Comparison of ENCODE assay signal across 28 cellular contexts in genomic region chr5:181045316-181045715, GRCh38. TPM values are rescaled to one million over a fixed set of nuclear protein-coding genes. Genes with fewer than 3 reads are reported as not detected.
DNase-seq lines count a peak whose midpoint lies in the region; ATAC-seq, FAIRE-seq and TF ChIP-seq lines count a peak whose summit lies in the region.
"Had no signal": no experiment of that assay in that cellular context is flagged by ENCODE, and none has a peak within 500 bp of the region (broad histone marks: within the 10 kb centered on the region; RNA-seq: fewer than 3 reads in every experiment).

No MANE protein-coding gene starts in this region.

- H3K4me3 ChIP-seq in right atrium auricular region = no peak overlapping the region
- H3K4me3 ChIP-seq in tibial nerve = no peak overlapping the region
- H3K4me3 ChIP-seq: prostate gland, SK-N-MC, skin epidermis, uterus had no signal

- no peak for FAIRE-seq in RCC 7860 (lab: Jason Lieb, UNC)
- FAIRE-seq: frontal cortex had no signal

- no peak overlapping the region for H3K4me3 Mint-ChIP-seq in osteocyte (ENCODE audit: unreplicated experiment)
- H3K4me3 Mint-ChIP-seq: activated CD4-positive, alpha-beta memory T cell treated with anti-CD3 and anti-CD28 coated beads, Interleukin-2, amount 10 ng/mL, durations not matched to agents 7 days and 5 days; activated naive CD4-positive, alpha-beta T cell treated with anti-CD3 and anti-CD28 coated beads, Interleukin-2, amount 10 ng/mL, durations not matched to agents 7 days and 5 days; stimulated activated naive CD8-positive, alpha-beta T cell treated with anti-CD3 and anti-CD28 coated beads, Interleukin-15, Interleukin-2, amounts not matched to agents 100 ng/mL and 50 ng/mL, for 24 hours had no signal

- no peaks in the 10 kb centered on the region for H3K9me3 Mint-ChIP-seq in osteocyte (ENCODE audit: unreplicated experiment)
- H3K9me3 Mint-ChIP-seq: activated CD4-positive, alpha-beta memory T cell treated with anti-CD3 and anti-CD28 coated beads, Interleukin-2, amount 10 ng/mL, durations not matched to agents 7 days and 5 days; activated naive CD4-positive, alpha-beta T cell treated with anti-CD3 and anti-CD28 coated beads, Interleukin-2, amount 10 ng/mL, durations not matched to agents 7 days and 5 days; stimulated activated naive CD8-positive, alpha-beta T cell treated with anti-CD3 and anti-CD28 coated beads, Interleukin-15, Interleukin-2, amounts not matched to agents 100 ng/mL and 50 ng/mL, for 24 hours had no signal

- H3K27me3 ChIP-seq in right atrium auricular region (no peaks in the 10 kb centered on the region), tibial nerve (peaks cover 0 to 49% of the 10 kb centered on the region in 2 donors)

- H3K9me3 ChIP-seq in right atrium auricular region = no peaks in the 10 kb centered on the region
- H3K9me3 ChIP-seq in tibial nerve = peaks cover 0 to 4% (median 0%) of the 10 kb centered on the region in 4 donors
- H3K9me3 ChIP-seq: prostate gland, uterus had no signal

- no peak for TF ChIP-seq EP300 in tibial nerve (IDR thresholded peaks at IDR 0.05)

- no peaks in the 10 kb centered on the region for H3K36me3 ChIP-seq in right atrium auricular region
- no peaks in the 10 kb centered on the region for H3K36me3 ChIP-seq in tibial nerve
- H3K36me3 ChIP-seq: prostate gland, uterus had no signal

- H3K4me1 ChIP-seq in right atrium auricular region = no peaks in the 10 kb centered on the region
- no peaks in the 10 kb centered on the region for H3K4me1 ChIP-seq in tibial nerve
- H3K4me1 ChIP-seq: prostate gland, uterus had no signal

- TF ChIP-seq POLR2A in tibial nerve (IDR thresholded peaks at IDR 0.05) = no peak

- H3K27ac Mint-ChIP-seq in osteocyte (ENCODE audit: unreplicated experiment) = no peak overlapping the region
- H3K27ac Mint-ChIP-seq: activated CD4-positive, alpha-beta memory T cell treated with anti-CD3 and anti-CD28 coated beads, Interleukin-2, amount 10 ng/mL, durations not matched to agents 7 days and 5 days; activated naive CD4-positive, alpha-beta T cell treated with anti-CD3 and anti-CD28 coated beads, Interleukin-2, amount 10 ng/mL, durations not matched to agents 7 days and 5 days; stimulated activated naive CD8-positive, alpha-beta T cell treated with anti-CD3 and anti-CD28 coated beads, Interleukin-15, Interleukin-2, amounts not matched to agents 100 ng/mL and 50 ng/mL, for 24 hours had no signal

- intact Hi-C loops in Right ventricle myocardium inferior (cut with DNase I) = no loop called here

- H3K27ac ChIP-seq in right atrium auricular region (peak overlapping the region; percentile 2 to 64), VCaP (peak overlapping the region; percentile 37; the same call in 1 of the 2 replicates), tibial nerve (peak overlapping the region in 1 of 4 donors; percentile 6)
- H3K27ac ChIP-seq: prostate gland, SK-N-MC, skin epidermis had no signal

- peak; percentile 52 for DNase-seq in right atrium auricular region (ENCODE audit: low spot score)
- no peak for DNase-seq in Right ventricle myocardium inferior (ENCODE audit: missing footprints)
- DNase-seq in osteocyte (ENCODE audit: extremely low spot score, unreplicated experiment) = peak; percentile 78
- DNase-seq in RCC 7860 (ENCODE audit: low spot score) = no peak
- no peak for DNase-seq in hepatic stellate cell (ENCODE audit: low spot score)
- no peak for DNase-seq in tibial nerve (ENCODE audit: low spot score in 2 of 2)
- DNase-seq in GM19240 (ENCODE audit: insufficient read length, low spot score) = no peak
- DNase-seq: activated CD4-positive, alpha-beta memory T cell treated with anti-CD3 and anti-CD28 coated beads, Interleukin-2, amount 10 ng/mL, durations not matched to agents 7 days and 5 days; activated CD4-positive, CD25-positive, alpha-beta regulatory T cell; activated naive CD4-positive, alpha-beta T cell treated with anti-CD3 and anti-CD28 coated beads, Interleukin-2, amount 10 ng/mL, durations not matched to agents 7 days and 5 days; activated T-cell treated with anti-CD3 and anti-CD28 coated beads, Interleukin-2, amount 50 U/mL, for 48 hours; anterior cingulate cortex; caudate nucleus; H7; KG1; midbrain; MV-4-11; NCI-H187; stimulated activated CD4-positive, alpha-beta T cell treated with anti-CD3 and anti-CD28 coated beads, Interleukin-4, amount 100 ng/mL, for 1 hour had no signal

- H3K27me3 Mint-ChIP-seq in osteocyte (ENCODE audit: unreplicated experiment) = peaks cover 27% of the 10 kb centered on the region

- H3K36me3 Mint-ChIP-seq in osteocyte (ENCODE audit: unreplicated experiment) = no peaks in the 10 kb centered on the region
- H3K36me3 Mint-ChIP-seq: activated naive CD4-positive, alpha-beta T cell treated with anti-CD3 and anti-CD28 coated beads, Interleukin-2, amount 10 ng/mL, durations not matched to agents 7 days and 5 days had no signal

- H3K4me1 Mint-ChIP-seq in osteocyte (ENCODE audit: unreplicated experiment) = no peaks in the 10 kb centered on the region
- H3K4me1 Mint-ChIP-seq: activated CD4-positive, alpha-beta memory T cell treated with anti-CD3 and anti-CD28 coated beads, Interleukin-2, amount 10 ng/mL, durations not matched to agents 7 days and 5 days; activated naive CD4-positive, alpha-beta T cell treated with anti-CD3 and anti-CD28 coated beads, Interleukin-2, amount 10 ng/mL, durations not matched to agents 7 days and 5 days had no signal

- TF ChIP-seq CTCF in right atrium auricular region (IDR thresholded peaks at IDR 0.05) (no peak), VCaP (conservative IDR thresholded peaks at IDR 0.05) (no peak), osteocyte (IDR thresholded peaks at IDR 0.05) (no peak), tibial nerve (IDR thresholded peaks at IDR 0.05) (no peak)

- 59 to 62% methylated on average over 10 of the region's 10 CpGs for WGBS in tibial nerve, 2 donors

- ATAC-seq in Right ventricle myocardium inferior = no peak

RNA-seq across cellular contexts. Expression of gene BTNL9, which starts 5.2 kb away (rescaled TPM):
- total RNA-seq in right atrium auricular region (10 to 100 TPM in 1 of 2 donors, 1 to 10 TPM in 1; 5.3 to 23.5 TPM), Right ventricle myocardium inferior (37.6 TPM), osteocyte (not detected in 2 replicates), tibial nerve (10 to 100 TPM; 24.9 to 54.9 (median 47.5) TPM)
- total RNA-seq: activated CD4-positive, alpha-beta memory T cell treated with anti-CD3 and anti-CD28 coated beads, Interleukin-2, amount 10 ng/mL, durations not matched to agents 7 days and 5 days; epithelial cell of proximal tubule; T-helper 2 cell treated with Interferon-gamma antibody and Interleukin-4, amounts not matched to agents 100 ng/mL and 5 ng/mL, for 36 hours had no signal

RNA-seq across cellular contexts. Expression of gene BTNL3, which starts 56.7 kb away (rescaled TPM):
- not detected for total RNA-seq in right atrium auricular region
- not detected for total RNA-seq in Right ventricle myocardium inferior
- total RNA-seq in osteocyte = not detected in 2 replicates
- total RNA-seq in tibial nerve = not detected
- total RNA-seq: activated CD4-positive, alpha-beta memory T cell treated with anti-CD3 and anti-CD28 coated beads, Interleukin-2, amount 10 ng/mL, durations not matched to agents 7 days and 5 days; epithelial cell of proximal tubule; frontal cortex; H7; T-helper 2 cell treated with Interferon-gamma antibody and Interleukin-4, amounts not matched to agents 100 ng/mL and 5 ng/mL, for 36 hours; uterus had no signal

Comparison
In these comparisons a context has a peak if more than half of its experiments do, and no peak if none do; other contexts are left out.
1. DNase-seq: peak in right atrium auricular region (single experiment) and osteocyte (single experiment); none in Right ventricle myocardium inferior (single experiment), RCC 7860 (single experiment), hepatic stellate cell (single experiment), tibial nerve (0 of 2) and GM19240 (single experiment).